In genomic region chr1:198105185-198105584, GRCh38 we compare ENCODE assay signal across 29 cellular contexts.
"Had no signal": no experiment of that assay in that cellular context is flagged by ENCODE, and none has a peak within 500 bp of the region (broad histone marks: within the 10 kb centered on the region; RNA-seq: fewer than 3 reads in every experiment).

No MANE protein-coding gene starts in this region.

- H3K4me1 ChIP-seq: esophagus muscularis mucosa, foreskin keratinocyte, gastroesophageal sphincter, heart right ventricle, prostate gland, stomach, thyroid gland had no signal

- H3K27me3 Mint-ChIP-seq: memory B cell, type B pancreatic cell had no signal

- H3K4me1 Mint-ChIP-seq: memory B cell, neural crest cell had no signal

- ATAC-seq: foreskin keratinocyte; gastroesophageal sphincter; heart right ventricle; natural killer cell; sciatic nerve; stimulated activated effector memory CD8-positive, alpha-beta T cell treated with anti-CD3 and anti-CD28 coated beads, Interleukin-12 subunit alpha, Interleukin-12 subunit beta, amount 100 ng/mL, for 72 hours had no signal

- H3K4me3 Mint-ChIP-seq: immature natural killer cell; memory B cell; mesothelial cell of epicardium; natural killer cell; neural crest cell; stimulated activated effector memory CD8-positive, alpha-beta T cell treated with anti-CD3 and anti-CD28 coated beads, Interleukin-12 subunit alpha, Interleukin-12 subunit beta, amount 100 ng/mL, for 72 hours; type B pancreatic cell had no signal

- H3K9me3 Mint-ChIP-seq: immature natural killer cell; memory B cell; mesothelial cell of epicardium; natural killer cell; neural crest cell; stimulated activated effector memory CD8-positive, alpha-beta T cell treated with anti-CD3 and anti-CD28 coated beads, Interleukin-12 subunit alpha, Interleukin-12 subunit beta, amount 100 ng/mL, for 72 hours; type B pancreatic cell had no signal

- H3K9me3 ChIP-seq: esophagus muscularis mucosa, gastroesophageal sphincter, heart right ventricle, prostate gland, right atrium auricular region, stomach, thyroid gland had no signal

- H3K27ac ChIP-seq: coronary artery, esophagus muscularis mucosa, foreskin keratinocyte, gastroesophageal sphincter, heart right ventricle, prostate gland, stomach, thyroid gland had no signal

- FAIRE-seq: endothelial cell of umbilical vein had no signal

- H3K27ac Mint-ChIP-seq: immature natural killer cell; memory B cell; mesothelial cell of epicardium; natural killer cell; stimulated activated effector memory CD8-positive, alpha-beta T cell treated with anti-CD3 and anti-CD28 coated beads, Interleukin-12 subunit alpha, Interleukin-12 subunit beta, amount 100 ng/mL, for 72 hours; type B pancreatic cell had no signal

- DNase-seq: dermis blood vessel endothelial cell; effector memory CD4-positive, alpha-beta T cell; foreskin keratinocyte; glutamatergic neuron; heart right ventricle; hypothalamus; immature natural killer cell; islet precursor cell; kidney glomerular epithelial cell; natural killer cell; nucleus accumbens; stimulated activated CD4-positive, alpha-beta T cell treated with anti-CD3 and anti-CD28 coated beads, Interleukin-2, amount 100 ng/mL, for 24 hours; stimulated activated CD4-positive, alpha-beta T cell treated with anti-CD3 and anti-CD28 coated beads, Interleukin-4, amount 100 ng/mL, for 24 hours; stimulated activated naive CD4-positive, alpha-beta T cell treated with Interleukin-2 at 50 U/mL for 16 hours; stomach; thyroid gland had no signal

- H3K36me3 ChIP-seq: esophagus muscularis mucosa, gastroesophageal sphincter, heart right ventricle, prostate gland, right atrium auricular region, stomach, thyroid gland had no signal

- H3K4me3 ChIP-seq: coronary artery, esophagus muscularis mucosa, gastroesophageal sphincter, heart right ventricle, lung, prostate gland, right atrium auricular region, stomach, thyroid gland had no signal

- H3K36me3 Mint-ChIP-seq: immature natural killer cell; memory B cell; mesothelial cell of epicardium; natural killer cell; stimulated activated effector memory CD8-positive, alpha-beta T cell treated with anti-CD3 and anti-CD28 coated beads, Interleukin-12 subunit alpha, Interleukin-12 subunit beta, amount 100 ng/mL, for 72 hours; type B pancreatic cell had no signal

- H3K27me3 ChIP-seq: esophagus muscularis mucosa, foreskin keratinocyte, gastroesophageal sphincter, heart right ventricle, right atrium auricular region, stomach, thyroid gland had no signal
